In the genomic region with DNA sequence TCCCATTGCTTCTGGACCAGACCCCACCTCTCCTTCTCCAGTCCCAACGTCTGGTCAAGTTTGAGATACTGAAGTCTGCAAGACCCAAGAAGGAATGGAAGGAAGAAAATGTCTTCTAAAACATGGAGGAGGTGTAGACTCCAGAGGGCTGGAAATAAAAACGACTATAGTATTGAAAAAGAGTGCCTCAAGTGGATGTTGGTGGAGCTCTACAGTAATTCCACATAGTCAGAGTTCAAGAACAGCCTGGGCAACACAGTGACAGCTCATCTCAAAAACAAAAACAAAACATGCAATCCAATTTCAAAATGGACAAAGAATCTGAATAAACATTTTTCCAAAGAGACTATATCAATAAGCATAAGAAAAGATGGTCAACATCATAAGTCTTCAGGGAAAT, we compare ENCODE assay signal across 1 cellular context.
A peak's percentile ranks its signal among the peaks of the same experiment; 100 is the strongest.
TF ChIP-seq lines count a peak whose summit lies in the region.

No MANE protein-coding gene starts in this region.

TF ChIP-seq in K562, 482 proteins besides CTCF, POLR2A, EP300 and RAD21:
- TF ChIP-seq KHSRP (IDR thresholded peaks at IDR 0.05) (no peak), SMARCA4 (IDR thresholded peaks at IDR 0.05) (peak; percentile 21; the same call in 1 of the 2 replicates), SLC30A9 (CRISPR knock-in tag; IDR thresholded peaks at IDR 0.05) (no peak), NR3C1 (CRISPR knock-in tag; IDR thresholded peaks at IDR 0.05) (no peak), ZNF124 (CRISPR knock-in tag; IDR thresholded peaks at IDR 0.05) (no peak), NCOA1 (IDR thresholded peaks at IDR 0.05; ENCODE audit: low read depth) (no peak), CBFB (CRISPR knock-in tag; IDR thresholded peaks at IDR 0.05) (no peak), RBM15 (IDR thresholded peaks at IDR 0.05; ENCODE audit: insufficient read depth, low read length) (no peak)
